8 cellular contexts compared by ENCODE assay signal in genomic region chr10:44384601-44385422, GRCh38.
DNase-seq lines count a peak whose midpoint lies in the region; ATAC-seq lines count a peak whose summit lies in the region.

Gene CXCL12 (minus strand): TSS chr10:44385097. CDS start chr10:44385005, 92 bp downstream.

- H3K9me3 Mint-ChIP-seq in effector memory CD8-positive, alpha-beta T cell: no peaks in the 10 kb centered on the region

- H3K27me3 ChIP-seq in mucosa of rectum (ENCODE audit: control insufficient read depth in 2 of 2, insufficient read depth in 2 of 2, low read length in 2 of 2): peaks cover 5 to 10% of the 10 kb centered on the region in 2 donors

- H3K9ac ChIP-seq in mucosa of rectum (ENCODE audit: low read depth in 1 of 2, low read length in 2 of 2): peak within 1 kb of the TSS in 1 of 2 donors; percentile 54

- H3K27me3 Mint-ChIP-seq in effector memory CD8-positive, alpha-beta T cell: peaks cover 37 to 65% of the 10 kb centered on the region in 2 donors

- H3K4me3 Mint-ChIP-seq in effector memory CD8-positive, alpha-beta T cell: peak within 1 kb of the TSS; percentile 35 to 48

- peaks cover 0 to 2% of the 10 kb centered on the region in 2 donors for H3K4me1 ChIP-seq in mucosa of rectum (ENCODE audit: control insufficient read depth in 2 of 2, insufficient read depth in 2 of 2, low read length in 2 of 2)

- no peak for ATAC-seq in effector memory CD8-positive, alpha-beta T cell (replicated peaks)
- no peak for ATAC-seq in GM18867 (IDR thresholded peaks at IDR 0.05; ENCODE audit: unreplicated experiment)

- no peaks in the 10 kb centered on the region for H3K9me3 ChIP-seq in mucosa of rectum (ENCODE audit: control insufficient read depth in 2 of 2, low read length in 2 of 2)

- H3K36me3 ChIP-seq in mucosa of rectum (ENCODE audit: control insufficient read depth in 2 of 2, insufficient read depth in 2 of 2, low read length in 2 of 2): no peaks in the 10 kb centered on the region

- DNase-seq in stimulated activated CD4-positive, alpha-beta T cell treated with anti-CD3 and anti-CD28 coated beads, Interleukin-2, amount 100 ng/mL, for 24 hours: peak; percentile 7 to 21
- DNase-seq in stimulated activated CD4-positive, alpha-beta T cell treated with anti-CD3 and anti-CD28 coated beads, Interleukin-4, amount 100 ng/mL, for 24 hours: no peak
- DNase-seq in effector memory CD8-positive, alpha-beta T cell: no peak
- DNase-seq in hippocampal formation (lab: John Stamatoyannopoulos, UW) (no peak), NCI-H526 (lab: John Stamatoyannopoulos, UW) (no peak), cerebellar cortex (ENCODE audit: low spot score) (no peak)

- peak within 1 kb of the TSS; percentile 13 to 56 for H3K27ac ChIP-seq in mucosa of rectum (ENCODE audit: low read depth in 2 of 2, low read length in 2 of 2)

- H3K4me3 ChIP-seq in mucosa of rectum (ENCODE audit: low read length in 2 of 2): peak within 1 kb of the TSS; percentile 66 to 67

- peaks cover 0 to 1% of the 10 kb centered on the region in 2 donors for H3K4me1 Mint-ChIP-seq in effector memory CD8-positive, alpha-beta T cell (ENCODE audit: low read depth in 2 of 2)

- no peak within 1 kb of the TSS for H3K27ac Mint-ChIP-seq in effector memory CD8-positive, alpha-beta T cell

- no peaks in the 10 kb centered on the region for H3K36me3 Mint-ChIP-seq in effector memory CD8-positive, alpha-beta T cell (ENCODE audit: insufficient read depth)

Comparison
In these comparisons a context has a peak if more than half of its experiments do, and no peak if none do; other contexts are left out.
1. DNase-seq: peak in stimulated activated CD4-positive, alpha-beta T cell treated with anti-CD3 and anti-CD28 coated beads, Interleukin-2, amount 100 ng/mL, for 24 hours (2 of 2); none in stimulated activated CD4-positive, alpha-beta T cell treated with anti-CD3 and anti-CD28 coated beads, Interleukin-4, amount 100 ng/mL, for 24 hours (single experiment), effector memory CD8-positive, alpha-beta T cell (0 of 3), hippocampal formation (0 of 2), NCI-H526 (0 of 2) and cerebellar cortex (single experiment).